ENCODE assay signal across 23 cellular contexts in genomic region chr6:142543576-142543975, GRCh38.
"Had no signal": no experiment of that assay in that cellular context is flagged by ENCODE, and none has a peak within 500 bp of the region (broad histone marks: within the 10 kb centered on the region; RNA-seq: fewer than 3 reads in every experiment).

No MANE protein-coding gene starts in this region.

- H3K4me3 ChIP-seq: cardiac muscle cell, gastrocnemius medialis, left ventricle myocardium inferior, sigmoid colon, smooth muscle cell, transverse colon, uterus had no signal

- H3K27me3 Mint-ChIP-seq: activated CD4-positive, alpha-beta T cell treated with anti-CD3 and anti-CD28 coated beads, Interleukin-2, amount 10 ng/mL, durations not matched to agents 7 days and 5 days; dendritic cell treated with granulocyte-macrophage colony-stimulating factor and Interleukin-4, amounts not matched to agents 40 ng/mL and 50 ng/mL, for 4 days; progenitor cell of endocrine pancreas had no signal

- H3K27ac Mint-ChIP-seq: activated T-helper 17 cell treated with anti-CD3 and anti-CD28 coated beads, Interleukin-2, amount 50 U/mL, for 72 hours; dendritic cell treated with granulocyte-macrophage colony-stimulating factor and Interleukin-4, amounts not matched to agents 40 ng/mL and 50 ng/mL, for 4 days; mesothelial cell of epicardium; natural killer cell treated with Interleukin-12 subunit alpha and Interleukin-12 subunit beta and Interleukin-15 and Interleukin-18, amount 100 ng/mL, for 72 hours; progenitor cell of endocrine pancreas; stimulated activated naive B cell treated with anti-CD40 and anti-IgM and Interleukin-4, amounts not matched to agents 10 μg/mL and 1 μg/mL and 100 μg/mL, for 72 hours; T-helper 2 cell treated with Interferon-gamma antibody and Interleukin-4, amounts not matched to agents 5 μg/mL and 100 μg/mL, for 36 hours had no signal

- H3K27ac ChIP-seq: cardiac muscle cell, gastrocnemius medialis, left ventricle myocardium inferior, transverse colon, WERI-Rb-1 had no signal

- H3K4me3 Mint-ChIP-seq: activated CD4-positive, alpha-beta T cell treated with anti-CD3 and anti-CD28 coated beads, Interleukin-2, amount 10 ng/mL, durations not matched to agents 7 days and 5 days; activated CD8-positive, alpha-beta T cell treated with anti-CD3 and anti-CD28 coated beads, Interleukin-2, amount 10 ng/mL, durations not matched to agents 7 days and 5 days; activated T-helper 17 cell treated with anti-CD3 and anti-CD28 coated beads, Interleukin-2, amount 50 U/mL, for 72 hours; dendritic cell treated with granulocyte-macrophage colony-stimulating factor and Interleukin-4, amounts not matched to agents 40 ng/mL and 50 ng/mL, for 4 days; mesothelial cell of epicardium; natural killer cell treated with Interleukin-12 subunit alpha and Interleukin-12 subunit beta and Interleukin-15 and Interleukin-18, amount 100 ng/mL, for 72 hours; stimulated activated naive B cell treated with anti-CD40 and anti-IgM and Interleukin-4, amounts not matched to agents 10 μg/mL and 1 μg/mL and 100 μg/mL, for 72 hours; T-helper 2 cell treated with Interferon-gamma antibody and Interleukin-4, amounts not matched to agents 5 μg/mL and 100 μg/mL, for 36 hours had no signal

- DNase-seq: activated CD4-positive, alpha-beta T cell treated with anti-CD3 and anti-CD28 coated beads, Interleukin-2, amount 10 ng/mL, durations not matched to agents 7 days and 5 days; activated CD4-positive, CD25-positive, alpha-beta regulatory T cell treated with anti-CD3 and anti-CD28 coated beads, Interleukin-2, amount 50 U/mL, for 72 hours; activated CD8-positive, alpha-beta T cell treated with anti-CD3 and anti-CD28 coated beads, Interleukin-2, amount 10 ng/mL, durations not matched to agents 7 days and 5 days; activated naive CD4-positive, alpha-beta T cell; effector CD4-positive, alpha-beta T cell; gastrocnemius medialis; hypothalamus; left ventricle myocardium inferior; retina; sigmoid colon; stimulated activated CD4-positive, alpha-beta T cell treated with anti-CD3 and anti-CD28 coated beads, Interleukin-15, amount 100 ng/mL, for 24 hours; stimulated activated naive B cell treated with anti-CD40 and anti-IgM and Interleukin-4, amounts not matched to agents 10 μg/mL and 1 μg/mL and 100 μg/mL, for 72 hours; transverse colon; uterus; WERI-Rb-1 had no signal

- H3K9me3 ChIP-seq: gastrocnemius medialis, left ventricle myocardium inferior, sigmoid colon, transverse colon, uterus had no signal

- H3K4me1 ChIP-seq: gastrocnemius medialis, left ventricle myocardium inferior, transverse colon, uterus had no signal

- H3K4me1 Mint-ChIP-seq: activated T-helper 17 cell treated with anti-CD3 and anti-CD28 coated beads, Interleukin-2, amount 50 U/mL, for 72 hours; stimulated activated naive B cell treated with anti-CD40 and anti-IgM and Interleukin-4, amounts not matched to agents 10 μg/mL and 1 μg/mL and 100 μg/mL, for 72 hours had no signal

- H3K27me3 ChIP-seq: cardiac muscle cell, gastrocnemius medialis, sigmoid colon, transverse colon, uterus had no signal

- H3K36me3 Mint-ChIP-seq: mesothelial cell of epicardium; natural killer cell treated with Interleukin-12 subunit alpha and Interleukin-12 subunit beta and Interleukin-15 and Interleukin-18, amount 100 ng/mL, for 72 hours; stimulated activated naive B cell treated with anti-CD40 and anti-IgM and Interleukin-4, amounts not matched to agents 10 μg/mL and 1 μg/mL and 100 μg/mL, for 72 hours had no signal

- H3K9me3 Mint-ChIP-seq: activated T-helper 17 cell treated with anti-CD3 and anti-CD28 coated beads, Interleukin-2, amount 50 U/mL, for 72 hours; dendritic cell treated with granulocyte-macrophage colony-stimulating factor and Interleukin-4, amounts not matched to agents 40 ng/mL and 50 ng/mL, for 4 days; mesothelial cell of epicardium; natural killer cell treated with Interleukin-12 subunit alpha and Interleukin-12 subunit beta and Interleukin-15 and Interleukin-18, amount 100 ng/mL, for 72 hours; stimulated activated naive B cell treated with anti-CD40 and anti-IgM and Interleukin-4, amounts not matched to agents 10 μg/mL and 1 μg/mL and 100 μg/mL, for 72 hours; T-helper 2 cell treated with Interferon-gamma antibody and Interleukin-4, amounts not matched to agents 5 μg/mL and 100 μg/mL, for 36 hours had no signal

- H3K36me3 ChIP-seq: cardiac muscle cell, gastrocnemius medialis, left ventricle myocardium inferior, sigmoid colon, transverse colon, uterus, WERI-Rb-1 had no signal

- ATAC-seq: activated CD8-positive, alpha-beta T cell treated with anti-CD3 and anti-CD28 coated beads, Interleukin-2, amount 10 ng/mL, durations not matched to agents 7 days and 5 days; gastrocnemius medialis; natural killer cell treated with Interleukin-12 subunit alpha and Interleukin-12 subunit beta and Interleukin-15 and Interleukin-18, amount 100 ng/mL, for 72 hours; stimulated activated naive B cell treated with anti-CD40 and anti-IgM and Interleukin-4, amounts not matched to agents 10 μg/mL and 1 μg/mL and 100 μg/mL, for 72 hours had no signal
